In the genomic region with DNA sequence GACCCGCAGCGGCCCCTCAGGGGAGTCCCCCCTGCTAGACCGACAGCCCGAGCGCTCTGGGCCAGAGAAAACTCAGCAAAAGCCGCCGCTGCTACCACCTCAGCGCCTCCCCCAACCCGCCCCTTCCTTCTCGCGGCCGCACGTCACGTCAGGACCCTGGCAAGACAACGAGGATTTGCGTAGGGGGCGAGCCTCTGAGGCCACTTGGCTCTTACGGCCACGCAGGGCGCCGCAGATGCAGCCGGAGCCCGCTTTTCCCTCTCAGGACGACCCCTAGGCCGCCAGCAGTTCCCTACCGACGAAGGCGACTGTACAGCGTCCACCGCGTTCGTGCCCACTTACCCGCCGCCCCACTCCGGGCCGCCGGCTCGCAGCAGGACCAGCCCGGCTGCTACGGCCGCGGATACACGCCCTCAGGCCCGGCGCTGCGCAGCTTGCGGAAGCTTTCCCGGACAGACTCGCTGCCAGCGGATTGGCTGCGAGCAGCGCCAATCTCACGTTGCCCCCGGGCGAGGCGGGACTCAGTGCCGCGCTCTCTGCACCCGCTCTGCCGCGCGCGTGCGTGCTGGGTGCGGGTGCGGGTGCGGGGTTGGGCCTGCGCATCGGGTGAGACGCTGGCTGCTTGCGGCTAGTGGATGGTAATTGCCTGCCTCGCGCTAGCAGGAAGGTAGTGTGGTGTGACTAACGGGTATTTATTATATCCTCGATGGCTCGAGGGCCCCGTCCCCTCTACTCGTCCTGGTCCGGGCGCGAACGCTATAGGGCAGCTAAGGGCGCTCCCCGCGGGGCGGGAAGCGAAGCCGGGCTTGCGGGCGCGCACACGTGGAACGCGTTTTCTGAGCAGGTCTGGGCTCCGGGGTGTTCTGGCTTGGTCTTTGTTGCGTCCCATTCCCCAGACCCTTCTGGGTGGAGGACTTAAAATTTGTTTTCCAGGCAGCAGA, we compare ENCODE assay signal across 8 cellular contexts. TPM values are rescaled to one million over a fixed set of nuclear protein-coding genes. Genes with fewer than 3 reads are reported as not detected.
DNase-seq lines count a peak whose midpoint lies in the region; ATAC-seq and TF ChIP-seq lines count a peak whose summit lies in the region.

A gene with protein sequence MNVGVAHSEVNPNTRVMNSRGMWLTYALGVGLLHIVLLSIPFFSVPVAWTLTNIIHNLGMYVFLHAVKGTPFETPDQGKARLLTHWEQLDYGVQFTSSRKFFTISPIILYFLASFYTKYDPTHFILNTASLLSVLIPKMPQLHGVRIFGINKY (minus strand): TSS at position 413 of the 941 bp plus-strand sequence. CDS start 1,744 bp downstream, outside the sequence.
A gene (plus strand): TSS at position 524 of the 941 bp plus-strand sequence. CDS start 7,360 bp downstream, outside the sequence.

- TF ChIP-seq CTCF in prostate gland (IDR thresholded peaks at IDR 0.05): no peak

- peak within 1 kb of the TSS; percentile 78 to 80 for H3K4me3 ChIP-seq in prostate gland

- no peaks in the 10 kb centered on the region for H3K27me3 ChIP-seq in prostate gland (replicated peaks; ENCODE audit: insufficient read depth)

- DNase-seq in NCI-H187 treated with DMSO at 0.1 percent for 48 hours (lab: John Stamatoyannopoulos, UW) (peak; percentile 8), T-helper 2 cell (peak; percentile 86 to 98 (median 90)), left ventricle myocardium superior (peak; percentile 99), prostate gland (ENCODE audit: low spot score) (peak; percentile 95), ureter (ENCODE audit: low spot score) (peak; percentile 95)

- H3K27ac ChIP-seq in angular gyrus (ENCODE audit: low read depth, low read length): peak within 1 kb of the TSS; percentile 90
- H3K27ac ChIP-seq in prostate gland: peak within 1 kb of the TSS; percentile 94 to 96

- H3K4me1 ChIP-seq in prostate gland (replicated peaks): no peaks in the 10 kb centered on the region

- H3K36me3 ChIP-seq in prostate gland: no peaks in the 10 kb centered on the region

- TF ChIP-seq POLR2A in GM18505 (IDR thresholded peaks at IDR 0.05; ENCODE audit: borderline replicate concordance, extremely low read depth, insufficient read depth, insufficient read length): peak; percentile 96
- peak; percentile 80 for TF ChIP-seq POLR2A in prostate gland (IDR thresholded peaks at IDR 0.05)

- intact Hi-C loops in left ventricle myocardium superior (cut with micrococcal nuclease) (no loop called here), prostate gland (cut with DNase I) (loop anchor here (10.0 kb wide), 1 partner anchor 531 kb away; a partner anchor contains a TSS)

- no peaks in the 10 kb centered on the region for H3K9me3 ChIP-seq in prostate gland

- WGBS in prostate gland: under 1% methylated on average over 59 of the region's 96 CpGs

- ATAC-seq in GM18505 (IDR thresholded peaks at IDR 0.05; ENCODE audit: unreplicated experiment) (peak; percentile 94), HG02970 (IDR thresholded peaks at IDR 0.05; ENCODE audit: low FRiP score, unreplicated experiment) (peak; percentile 98), left ventricle myocardium superior (peak; percentile 99)

RNA-seq across cellular contexts. Expression of the first gene that starts in this region (rescaled TPM):
- total RNA-seq in left ventricle myocardium superior (21.4 TPM), prostate gland (10 to 100 TPM; 48.0 to 86.7 TPM), ureter (64.1 TPM)

RNA-seq across cellular contexts. Expression of the second gene that starts in this region (rescaled TPM):
- 12.3 TPM for total RNA-seq in left ventricle myocardium superior
- total RNA-seq in prostate gland: 10 to 100 TPM; 22.3 to 23.8 TPM
- total RNA-seq in ureter: 29.6 TPM

Comparison
In these comparisons a context has a peak if more than half of its experiments do, and no peak if none do; other contexts are left out.
1. Peak in every context shown above with its lines: DNase-seq, ATAC-seq, H3K4me3 ChIP-seq and H3K27ac ChIP-seq.
2. DNase-seq: peak in every context shown above with its lines; median percentile 99 in left ventricle myocardium superior; 95 in prostate gland; 95 in ureter; 90 in T-helper 2 cell; 8 in NCI-H187 treated with DMSO at 0.1 percent for 48 hours.